In genomic region chr1:145464708-145465336, GRCh38 we compare ENCODE assay signal across 7 cellular contexts. TPM values are rescaled to one million over a fixed set of nuclear protein-coding genes. Genes with fewer than 3 reads are reported as not detected.
DNase-seq lines count a peak whose midpoint lies in the region; ATAC-seq and TF ChIP-seq lines count a peak whose summit lies in the region.
"Not testable (repeated sequence)": the region's sequence is repeated elsewhere in the genome, so short reads cannot be mapped to it uniquely, and the experiment has no call there.

No MANE protein-coding gene starts in this region.

- H3K4me2 ChIP-seq in hepatocyte (peak overlapping the region; percentile 77), parathyroid adenoma (ENCODE audit: low read length) (peak overlapping the region; percentile 71)

- H4K20me1 ChIP-seq in hepatocyte (ENCODE audit: insufficient read depth, poor library complexity, severe bottlenecking), result not testable (repeated sequence)

- intact Hi-C loops in activated CD8-positive, alpha-beta T cell treated with anti-CD3 and anti-CD28 coated beads for 36 hours (cut with micrococcal nuclease), result not testable (repeated sequence)

- not testable (repeated sequence) for H3K79me2 ChIP-seq in hepatocyte, parathyroid adenoma

- not testable (repeated sequence) for DNase-seq in Jurkat, Clone E6-1 (ENCODE audit: low read depth, low spot score); activated CD8-positive, alpha-beta T cell treated with anti-CD3 and anti-CD28 coated beads for 36 hours; coronary artery (ENCODE audit: low spot score); hepatocyte (ENCODE audit: low spot score)

- peak overlapping the region; percentile 96 for H3K27ac Mint-ChIP-seq in activated CD8-positive, alpha-beta T cell treated with anti-CD3 and anti-CD28 coated beads for 36 hours

- H3K36me3 Mint-ChIP-seq in activated CD8-positive, alpha-beta T cell treated with anti-CD3 and anti-CD28 coated beads for 36 hours (ENCODE audit: low read depth), result not testable (repeated sequence)

- H3K4me3 ChIP-seq in Jurkat, Clone E6-1 (ENCODE audit: low read length), result peak overlapping the region; percentile 32
- H3K4me3 ChIP-seq in coronary artery (peak overlapping the region; percentile 76), parathyroid adenoma (ENCODE audit: low read depth, low read length) (peak overlapping the region; percentile 68)
- H3K4me3 ChIP-seq in hepatocyte, result not testable (repeated sequence)

- WGBS in hepatocyte (ENCODE audit: low lambda C conversion rate, missing lambda C conversion rate), result 20% methylated on average over 6 of the region's 21 CpGs

- not testable (repeated sequence) for H3K36me3 ChIP-seq in hepatocyte (replicated peaks; ENCODE audit: insufficient read depth, low read depth); parathyroid adenoma (ENCODE audit: control insufficient read depth, insufficient read depth, low read length)

- peak overlapping the region; percentile 3 for H2AFZ ChIP-seq in hepatocyte
- H2AFZ ChIP-seq in parathyroid adenoma, result not testable (repeated sequence)

- H3K27me3 Mint-ChIP-seq in activated CD8-positive, alpha-beta T cell treated with anti-CD3 and anti-CD28 coated beads for 36 hours, result not testable (repeated sequence)

- not testable (repeated sequence) for H3K27ac ChIP-seq in coronary artery, parathyroid adenoma
- H3K27ac ChIP-seq in hepatocyte, result peak overlapping the region; percentile 3

- H3K4me1 ChIP-seq in hepatocyte (ENCODE audit: insufficient read depth); parathyroid adenoma: not testable (repeated sequence)

- ATAC-seq in GM18519 (IDR thresholded peaks at IDR 0.05; ENCODE audit: low FRiP score, unreplicated experiment) (peak; percentile 10), HG02798 (IDR thresholded peaks at IDR 0.05; ENCODE audit: poor library complexity, unreplicated experiment) (peak; percentile 23)
- ATAC-seq in activated CD8-positive, alpha-beta T cell treated with anti-CD3 and anti-CD28 coated beads for 36 hours, result peak; percentile 6

- H3K9ac ChIP-seq in parathyroid adenoma, result not testable (repeated sequence)

- CTCF ChIA-PET in activated CD8-positive, alpha-beta T cell treated with anti-CD3 and anti-CD28 coated beads for 36 hours (lab: Charles Lee), result not testable (repeated sequence)

- not testable (repeated sequence) for H3K9me3 ChIP-seq in hepatocyte (ENCODE audit: low read depth); parathyroid adenoma (ENCODE audit: control insufficient read depth, low read length)

- POLR2A ChIA-PET in activated CD8-positive, alpha-beta T cell treated with anti-CD3 and anti-CD28 coated beads for 36 hours (lab: Charles Lee), result interaction anchor here (0.6 to 0.9 kb wide), 3 partner anchors 38 to 184 kb away, joined by 4 to 10 read pairs (median 4); no protein-coding TSS in a partner anchor

- H3K9me2 ChIP-seq in hepatocyte (replicated peaks; ENCODE audit: insufficient read depth), result not testable (repeated sequence)

- H3K4me1 Mint-ChIP-seq in activated CD8-positive, alpha-beta T cell treated with anti-CD3 and anti-CD28 coated beads for 36 hours (ENCODE audit: low read depth), result not testable (repeated sequence)

- peak overlapping the region; percentile 75 for H3K4me3 Mint-ChIP-seq in activated CD8-positive, alpha-beta T cell treated with anti-CD3 and anti-CD28 coated beads for 36 hours

- not testable (repeated sequence) for TF ChIP-seq CTCF in activated CD8-positive, alpha-beta T cell treated with anti-CD3 and anti-CD28 coated beads for 36 hours (IDR thresholded peaks at IDR 0.05); coronary artery (IDR thresholded peaks at IDR 0.05); hepatocyte (IDR thresholded peaks at IDR 0.05; ENCODE audit: poor library complexity); parathyroid adenoma (IDR thresholded peaks at IDR 0.05)

- not testable (repeated sequence) for H3K27me3 ChIP-seq in hepatocyte; parathyroid adenoma (ENCODE audit: control insufficient read depth, insufficient read depth, low read length)

- not testable (repeated sequence) for H3K9me3 Mint-ChIP-seq in activated CD8-positive, alpha-beta T cell treated with anti-CD3 and anti-CD28 coated beads for 36 hours

RNA-seq across cellular contexts. Expression of gene NBPF20, which starts 39.4 kb away (rescaled TPM):
- 0.49 TPM for polyA plus RNA-seq in Jurkat, Clone E6-1 (2012; ENCODE audit: insufficient read depth, insufficient read length)
- 1 to 10 TPM in 1 of 2 experiments, under 1 TPM in 1; 0.69 to 1.2 TPM for total RNA-seq in activated CD8-positive, alpha-beta T cell treated with anti-CD3 and anti-CD28 coated beads for 36 hours
- 3.4 and 4.0 TPM in 2 replicates for total RNA-seq in hepatocyte
- polyA plus RNA-seq in hepatocyte, result 1.3 and 1.5 TPM in 2 replicates
